1 cellular context compared by ENCODE assay signal in genomic region chr3:119551525-119552063, GRCh38.
A peak's percentile ranks its signal among the peaks of the same experiment; 100 is the strongest.
TF ChIP-seq lines count a peak whose summit lies in the region.

No MANE protein-coding gene starts in this region.

TF ChIP-seq in K562, 482 proteins besides CTCF, POLR2A, EP300 and RAD21:
- TF ChIP-seq SMAD3 (CRISPR knock-in tag; conservative IDR thresholded peaks at IDR 0.05) (no peak), RFX1 (IDR thresholded peaks at IDR 0.05) (peak; percentile 42; the same call in 1 of the 2 replicates), ADNP (tag; IDR thresholded peaks at IDR 0.05) (no peak), PML (IDR thresholded peaks at IDR 0.05; ENCODE audit: low read length) (no peak), MED1 (CRISPR knock-in tag; IDR thresholded peaks at IDR 0.05; ENCODE audit: borderline replicate concordance) (no peak), FOXA1 (IDR thresholded peaks at IDR 0.05; ENCODE audit: borderline replicate concordance) (no peak)
